ENCODE assay signal across 17 cellular contexts in genomic region chr2:10457846-10458563, GRCh38. TPM values are rescaled to one million over a fixed set of nuclear protein-coding genes. Genes with fewer than 3 reads are reported as not detected.
DNase-seq lines count a peak whose midpoint lies in the region; ATAC-seq, FAIRE-seq and TF ChIP-seq lines count a peak whose summit lies in the region.
"Had no signal": no experiment of that assay in that cellular context is flagged by ENCODE, and none has a peak within 500 bp of the region (broad histone marks: within the 10 kb centered on the region; RNA-seq: fewer than 3 reads in every experiment).

No MANE protein-coding gene starts in this region.

- no peaks in the 10 kb centered on the region for H3K36me3 ChIP-seq in pancreas
- H3K36me3 ChIP-seq: WERI-Rb-1 had no signal

- FAIRE-seq in pancreas (lab: Jason Lieb, UNC): no peak
- FAIRE-seq: frontal cortex had no signal

- intact Hi-C loops in pancreas (cut with DNase I): no loop called here

- TF ChIP-seq CTCF in C4-2B (conservative IDR thresholded peaks at IDR 0.05): no peak
- TF ChIP-seq CTCF in pancreas (IDR thresholded peaks at IDR 0.05): no peak

- WGBS in pancreas, 2 donors: 44 to 47% methylated on average over 11 of the region's 11 CpGs

- no peaks in the 10 kb centered on the region for H3K27me3 ChIP-seq in pancreas

- ATAC-seq in pancreas (peak; percentile 44 to 67 (median 48)), HG03159 (IDR thresholded peaks at IDR 0.05; ENCODE audit: unreplicated experiment) (no peak), HG03095 (IDR thresholded peaks at IDR 0.05; ENCODE audit: unreplicated experiment) (no peak)
- ATAC-seq: activated CD8-positive, alpha-beta memory T cell treated with anti-CD3 and anti-CD28 coated beads, Interleukin-2, amount 10 ng/mL, durations not matched to agents 7 days and 5 days; stimulated activated naive CD8-positive, alpha-beta T cell treated with anti-CD3 and anti-CD28 coated beads, Interleukin-15, Interleukin-2, amounts not matched to agents 100 U/mL and 50 U/mL, for 24 hours had no signal

- DNase-seq in NCI-H1694 treated with DMSO at 0.1 percent for 48 hours (lab: John Stamatoyannopoulos, UW) (peak; percentile 18), epithelial cell of prostate (ENCODE audit: low read depth, low spot score) (peak; percentile 37), pancreas (peak in 1 of 6 donors; percentile 46)
- no peak for DNase-seq in central memory CD4-positive, alpha-beta T cell
- DNase-seq in stimulated activated CD4-positive, alpha-beta T cell treated with anti-CD3 and anti-CD28 coated beads, Interleukin-4, amount 100 ng/mL, for 24 hours: no peak
- DNase-seq: activated CD8-positive, alpha-beta memory T cell treated with anti-CD3 and anti-CD28 coated beads, Interleukin-2, amount 10 ng/mL, durations not matched to agents 7 days and 5 days; CD4-positive, alpha-beta T cell; GDM1; immature natural killer cell; stimulated activated naive CD8-positive, alpha-beta T cell treated with anti-CD3 and anti-CD28 coated beads, Interleukin-15, Interleukin-2, amounts not matched to agents 100 U/mL and 50 U/mL, for 24 hours; WERI-Rb-1 had no signal

- H3K27ac ChIP-seq in C4-2B (peak overlapping the region; percentile 85), epithelial cell of prostate (no peak overlapping the region), pancreas (no peak overlapping the region)
- H3K27ac ChIP-seq: HL-60, SK-N-MC, WERI-Rb-1 had no signal

- no peak overlapping the region for H3K4me3 ChIP-seq in pancreas
- H3K4me3 ChIP-seq: SK-N-MC had no signal

- H3K4me1 ChIP-seq in pancreas: peaks cover 7 to 9% (median 9%) of the 10 kb centered on the region in 3 donors

- H3K9me3 ChIP-seq in pancreas: no peaks in the 10 kb centered on the region

RNA-seq across cellular contexts. Expression of gene ODC1, which starts 9.9 kb away (rescaled TPM):
- total RNA-seq in pancreas: 10 to 100 TPM; 12.9 to 52.2 (median 28.5) TPM
- 10 to 100 TPM in 1 of 2 donors, 1 to 10 TPM in 1; 9.3 to 29.5 TPM for polyA plus RNA-seq in pancreas

Comparison
In these comparisons a context has a peak if more than half of its experiments do, and no peak if none do; other contexts are left out.
1. DNase-seq: peak in NCI-H1694 treated with DMSO at 0.1 percent for 48 hours (single experiment) and epithelial cell of prostate (single experiment); none in central memory CD4-positive, alpha-beta T cell (single experiment) and stimulated activated CD4-positive, alpha-beta T cell treated with anti-CD3 and anti-CD28 coated beads, Interleukin-4, amount 100 ng/mL, for 24 hours (single experiment).
2. ATAC-seq: peak in pancreas (4 of 4); none in HG03159 (single experiment) and HG03095 (single experiment).